ENCODE assay signal across 1 cellular context in the genomic region with DNA sequence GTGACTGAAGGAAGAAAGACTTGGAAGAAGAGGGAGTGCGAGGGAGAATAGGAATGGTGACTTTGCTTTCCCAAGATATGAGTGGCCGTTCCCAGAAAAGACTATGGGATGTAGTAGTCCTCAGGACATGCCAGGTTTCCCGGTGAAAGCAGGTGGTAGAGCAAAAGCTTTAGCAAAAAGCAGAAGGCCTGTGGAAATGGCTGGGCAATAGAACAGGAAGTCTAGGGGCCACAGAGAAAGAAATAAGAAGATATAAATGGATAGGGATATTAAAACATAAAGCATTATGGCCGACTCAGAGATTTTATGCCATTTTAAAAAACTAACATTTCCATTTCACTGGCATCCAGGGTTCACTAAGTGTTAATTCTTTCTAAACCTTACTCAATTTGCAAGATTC.
TF ChIP-seq lines count a peak whose summit lies in the region.

No MANE protein-coding gene starts in this region.

TF ChIP-seq in HepG2, 621 proteins besides CTCF, POLR2A, EP300 and RAD21:
- no peak for TF ChIP-seq ZNF850 (CRISPR knock-in tag; conservative IDR thresholded peaks at IDR 0.05)
